1 cellular context compared by ENCODE assay signal in the genomic region with DNA sequence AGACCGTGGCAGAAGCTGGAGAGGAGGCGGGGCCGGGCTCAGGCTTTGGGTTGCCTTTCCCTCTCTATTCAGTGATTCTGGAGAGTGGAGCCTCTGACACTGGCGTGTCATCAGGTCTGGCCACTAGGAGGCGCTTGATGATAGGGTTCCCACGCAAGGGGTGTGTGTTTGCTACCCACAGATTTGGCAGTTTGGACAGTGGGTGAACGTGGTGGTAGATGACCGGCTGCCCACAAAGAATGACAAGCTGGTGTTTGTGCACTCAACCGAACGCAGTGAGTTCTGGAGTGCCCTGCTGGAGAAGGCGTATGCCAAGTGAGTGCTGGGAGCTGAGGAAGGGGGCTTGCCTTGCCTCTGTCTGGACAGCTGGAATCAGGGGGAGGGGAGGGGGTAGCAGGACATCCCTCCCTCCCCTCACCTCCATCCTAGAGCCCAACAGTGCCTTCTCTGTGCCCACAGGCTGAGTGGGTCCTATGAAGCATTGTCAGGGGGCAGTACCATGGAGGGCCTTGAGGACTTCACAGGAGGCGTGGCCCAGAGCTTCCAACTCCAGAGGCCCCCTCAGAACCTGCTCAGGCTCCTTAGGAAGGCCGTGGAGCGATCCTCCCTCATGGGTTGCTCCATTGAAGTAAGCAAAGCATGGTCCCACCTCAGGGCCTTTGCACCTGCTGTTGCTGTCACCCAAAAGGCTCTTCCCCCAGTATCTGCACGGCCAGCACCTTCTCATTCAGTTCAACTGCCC.
TF ChIP-seq lines count a peak whose summit lies in the region.

No MANE protein-coding gene starts in this region.

TF ChIP-seq in endothelial cell of umbilical vein, 7 proteins besides CTCF, POLR2A, EP300 and RAD21:
- TF ChIP-seq EZH2 (IDR thresholded peaks at IDR 0.05; ENCODE audit: borderline replicate concordance, low read depth, low read length, severe bottlenecking) (no peak), MYC (IDR thresholded peaks at IDR 0.05; ENCODE audit: low read depth, low read length) (no peak), GATA2 (IDR thresholded peaks at IDR 0.05; ENCODE audit: insufficient read depth, insufficient read length, low read depth, low read length) (no peak), POLR2AphosphoS5 (IDR thresholded peaks at IDR 0.05; ENCODE audit: insufficient read depth, low read depth, low read length) (no peak), JUN (IDR thresholded peaks at IDR 0.05; ENCODE audit: borderline replicate concordance, insufficient read depth, insufficient read length, low read depth) (no peak), FOS (IDR thresholded peaks at IDR 0.05; ENCODE audit: borderline replicate concordance, insufficient read depth, low read length) (no peak)
- TF ChIP-seq, protein P1, sequence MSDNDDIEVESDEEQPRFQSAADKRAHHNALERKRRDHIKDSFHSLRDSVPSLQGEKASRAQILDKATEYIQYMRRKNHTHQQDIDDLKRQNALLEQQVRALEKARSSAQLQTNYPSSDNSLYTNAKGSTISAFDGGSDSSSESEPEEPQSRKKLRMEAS (IDR thresholded peaks at IDR 0.05; ENCODE audit: insufficient read depth, insufficient read length) = no peak
